Comparison of ENCODE assay signal across 8 cellular contexts in the genomic region with DNA sequence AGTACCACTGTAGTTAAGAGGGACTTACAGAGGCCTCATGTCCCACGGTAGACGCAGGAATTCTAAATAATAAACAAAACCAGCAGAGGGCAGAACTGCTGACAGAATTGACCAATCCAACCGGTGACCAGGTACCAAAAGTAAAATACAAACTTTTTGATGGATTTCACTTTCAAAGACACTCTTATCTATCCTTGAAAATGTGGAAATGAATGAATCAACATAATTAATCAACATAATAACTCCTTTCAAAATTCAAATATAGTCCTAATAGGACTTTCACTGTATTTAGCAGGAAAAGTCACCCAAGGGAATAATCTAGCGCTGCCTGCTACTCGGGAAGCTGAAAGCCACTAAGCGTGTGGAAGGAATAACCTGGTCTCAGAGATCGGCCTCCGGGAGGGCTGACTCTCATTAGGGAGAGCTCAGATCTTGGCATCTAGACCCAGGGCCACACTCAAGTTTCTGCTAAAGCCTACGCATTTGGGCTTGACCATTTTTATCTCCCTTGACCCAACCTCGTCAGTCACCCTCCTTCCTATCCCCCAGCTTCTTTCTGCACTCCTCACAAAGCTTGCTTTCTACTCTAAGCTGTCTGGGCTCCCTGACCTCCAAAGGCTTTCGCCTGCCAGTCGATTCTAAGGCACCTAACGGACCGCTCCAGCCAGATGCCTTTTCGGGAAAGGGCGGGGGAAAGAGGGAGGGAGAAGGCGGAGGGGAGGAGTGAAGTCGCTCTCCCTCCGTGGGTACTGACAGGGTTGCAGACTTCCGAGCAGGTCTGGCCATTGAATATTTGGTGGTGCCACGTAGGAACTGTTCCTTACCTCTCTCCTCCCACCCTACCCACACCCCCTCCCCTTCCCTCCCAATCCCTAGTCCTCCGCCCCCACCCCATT. TPM values are rescaled to one million over a fixed set of nuclear protein-coding genes. Genes with fewer than 3 reads are reported as not detected.
DNase-seq lines count a peak whose midpoint lies in the region; ATAC-seq, FAIRE-seq and TF ChIP-seq lines count a peak whose summit lies in the region.

No MANE protein-coding gene starts in this region.

- no peaks in the 10 kb centered on the region for H3K9me3 Mint-ChIP-seq in activated CD4-positive, alpha-beta T cell treated with anti-CD3 and anti-CD28 coated beads, Interleukin-2, amount 10 ng/mL, durations not matched to agents 7 days and 5 days

- no peak overlapping the region for H3K4me3 Mint-ChIP-seq in activated CD4-positive, alpha-beta T cell treated with anti-CD3 and anti-CD28 coated beads, Interleukin-2, amount 10 ng/mL, durations not matched to agents 7 days and 5 days
- H3K4me3 Mint-ChIP-seq in T-helper 17 cell: peak overlapping the region; percentile 41

- DNase-seq in activated CD4-positive, alpha-beta T cell treated with anti-CD3 and anti-CD28 coated beads, Interleukin-2, amount 10 ng/mL, durations not matched to agents 7 days and 5 days: peak; percentile 8
- no peak for DNase-seq in activated CD4-positive, alpha-beta T cell treated with anti-CD3 and anti-CD28 coated beads for 48 hours
- DNase-seq in H4 (ENCODE audit: low spot score) (peak; percentile 25), KG1 (lab: John Stamatoyannopoulos, UW) (peak; percentile 4), T-helper 17 cell (no peak), head of caudate nucleus (peak in 37 of 42 donors; percentile 10 to 69 (median 34)), pancreas (peak in 5 of 6 donors; percentile 21 to 36 (median 27))
- no peak for DNase-seq in stimulated activated CD4-positive, alpha-beta T cell treated with anti-CD3 and anti-CD28 coated beads, Interleukin-4, amount 100 ng/mL, for 4 hours

- ATAC-seq in T-helper 17 cell (no peak), pancreas (peak; percentile 77 to 88 (median 86))

- intact Hi-C loops in head of caudate nucleus (cut with DNase I): loop anchor here (10.0 kb wide), 1 partner anchor 398 kb away; no protein-coding TSS in a partner anchor
- intact Hi-C loops in pancreas (cut with DNase I): loop anchor here in 1 of 3 donors (10.0 kb wide), 1 partner anchor 348 kb away; no protein-coding TSS in a partner anchor

- H3K27ac ChIP-seq in pancreas: no peak overlapping the region

- H3K9me3 ChIP-seq in T-helper 17 cell (ENCODE audit: control insufficient read depth, low read length, poor library complexity, severe bottlenecking) (no peaks in the 10 kb centered on the region), pancreas (no peaks in the 10 kb centered on the region)

- no peaks in the 10 kb centered on the region for H3K4me1 ChIP-seq in pancreas

- TF ChIP-seq CTCF in pancreas (IDR thresholded peaks at IDR 0.05): peak in 3 of 4 donors; percentile 32 to 44 (median 42)

- H3K4me1 Mint-ChIP-seq in activated CD4-positive, alpha-beta T cell treated with anti-CD3 and anti-CD28 coated beads, Interleukin-2, amount 10 ng/mL, durations not matched to agents 7 days and 5 days: no peaks in the 10 kb centered on the region
- peaks cover 7% of the 10 kb centered on the region for H3K4me1 Mint-ChIP-seq in T-helper 17 cell

- no peak overlapping the region for H3K27ac Mint-ChIP-seq in activated CD4-positive, alpha-beta T cell treated with anti-CD3 and anti-CD28 coated beads, Interleukin-2, amount 10 ng/mL, durations not matched to agents 7 days and 5 days
- H3K27ac Mint-ChIP-seq in T-helper 17 cell: no peak overlapping the region

- FAIRE-seq in pancreas (lab: Jason Lieb, UNC): peak; percentile 49

- POLR2A ChIA-PET in activated CD4-positive, alpha-beta T cell treated with anti-CD3 and anti-CD28 coated beads, Interleukin-2, amount 10 ng/mL, durations not matched to agents 7 days and 5 days (lab: Charles Lee): no interaction called here

- peak overlapping the region in 3 of 4 donors; percentile 9 to 46 (median 34) for H3K4me3 ChIP-seq in pancreas

- H3K27me3 Mint-ChIP-seq in activated CD4-positive, alpha-beta T cell treated with anti-CD3 and anti-CD28 coated beads, Interleukin-2, amount 10 ng/mL, durations not matched to agents 7 days and 5 days: peaks cover 18% of the 10 kb centered on the region
- H3K27me3 Mint-ChIP-seq in T-helper 17 cell: peaks cover 19% of the 10 kb centered on the region

- no peaks in the 10 kb centered on the region for H3K27me3 ChIP-seq in pancreas

- CTCF ChIA-PET in activated CD4-positive, alpha-beta T cell treated with anti-CD3 and anti-CD28 coated beads, Interleukin-2, amount 10 ng/mL, durations not matched to agents 7 days and 5 days (lab: Charles Lee): no interaction called here

- H3K36me3 Mint-ChIP-seq in activated CD4-positive, alpha-beta T cell treated with anti-CD3 and anti-CD28 coated beads, Interleukin-2, amount 10 ng/mL, durations not matched to agents 7 days and 5 days (ENCODE audit: low read depth): no peaks in the 10 kb centered on the region
- peaks cover 2% of the 10 kb centered on the region for H3K36me3 Mint-ChIP-seq in T-helper 17 cell (ENCODE audit: low read depth)

- H3K36me3 ChIP-seq in pancreas: no peaks in the 10 kb centered on the region

- WGBS in pancreas, 2 donors: 0 to 1% methylated on average over 19 to 22 of the region's 22 CpGs

RNA-seq across cellular contexts. Expression of a gene that starts 1.6 kb away (rescaled TPM):
- not detected for total RNA-seq in activated CD4-positive, alpha-beta T cell treated with anti-CD3 and anti-CD28 coated beads, Interleukin-2, amount 10 ng/mL, durations not matched to agents 7 days and 5 days
- total RNA-seq in H4 (2014; rRNA removed; shearing (Covaris generic)): 0.47 and 12.0 TPM in 2 replicates
- total RNA-seq in T-helper 17 cell (not detected), pancreas (1 to 10 TPM in 2 of 6 donors, under 1 TPM in 3, not detected in 1; 0.08 to 5.7 (median 0.25) TPM)
- polyA plus RNA-seq in pancreas: under 1 TPM; 0.38 to 0.52 TPM

Comparison
In these comparisons a context has a peak if more than half of its experiments do, and no peak if none do; other contexts are left out.
1. DNase-seq: peak in activated CD4-positive, alpha-beta T cell treated with anti-CD3 and anti-CD28 coated beads, Interleukin-2, amount 10 ng/mL, durations not matched to agents 7 days and 5 days (single experiment), H4 (single experiment), KG1 (single experiment), head of caudate nucleus (37 of 42) and pancreas (5 of 6); none in activated CD4-positive, alpha-beta T cell treated with anti-CD3 and anti-CD28 coated beads for 48 hours (single experiment), T-helper 17 cell (0 of 3) and stimulated activated CD4-positive, alpha-beta T cell treated with anti-CD3 and anti-CD28 coated beads, Interleukin-4, amount 100 ng/mL, for 4 hours (0 of 2).